16 cellular contexts compared by ENCODE assay signal in the genomic region with DNA sequence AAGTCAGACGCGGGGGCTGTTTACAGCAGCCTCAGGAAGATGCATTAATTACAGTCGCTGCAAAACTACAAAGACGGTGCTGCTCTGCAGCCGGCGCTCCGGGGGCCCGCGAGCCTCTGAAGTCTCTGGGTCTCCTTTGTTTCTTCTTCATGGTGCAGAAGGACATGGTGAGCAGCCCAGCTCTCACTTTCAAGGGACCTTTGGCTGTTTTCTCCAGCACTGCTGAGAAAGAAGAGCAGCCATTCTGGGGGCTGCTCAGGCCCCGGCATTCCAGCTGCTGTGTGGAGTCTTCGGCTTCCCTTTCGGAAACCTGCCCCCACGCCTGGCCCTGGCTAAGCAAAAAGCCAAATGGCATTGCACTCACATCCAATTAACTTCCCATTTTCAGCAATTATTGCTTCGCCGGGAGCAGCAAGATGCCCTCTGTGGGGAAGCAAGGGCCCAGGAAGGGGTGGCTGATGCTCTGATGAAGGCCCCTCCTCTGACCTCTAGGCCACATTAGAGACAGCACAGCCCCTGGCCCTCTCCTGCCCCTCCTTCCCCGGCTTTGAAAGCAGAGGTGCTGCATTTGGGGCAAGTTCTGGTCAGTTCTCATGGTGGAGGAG.
"Had no signal": no experiment of that assay in that cellular context is flagged by ENCODE, and none has a peak within 500 bp of the region (broad histone marks: within the 10 kb centered on the region; RNA-seq: fewer than 3 reads in every experiment).

No MANE protein-coding gene starts in this region.

- H3K27me3 ChIP-seq: breast epithelium, foreskin keratinocyte, testis had no signal

- ATAC-seq: activated CD8-positive, alpha-beta memory T cell treated with anti-CD3 and anti-CD28 coated beads, Interleukin-2, amount 10 ng/mL, durations not matched to agents 7 days and 5 days; foreskin keratinocyte; left lobe of liver had no signal

- H3K36me3 ChIP-seq: breast epithelium had no signal

- H3K36me3 Mint-ChIP-seq: activated CD8-positive, alpha-beta memory T cell treated with anti-CD3 and anti-CD28 coated beads, Interleukin-2, amount 10 ng/mL, durations not matched to agents 7 days and 5 days; memory B cell had no signal

- H3K9me3 ChIP-seq: testis had no signal

- H3K4me3 ChIP-seq: breast epithelium, testis had no signal

- H3K27me3 Mint-ChIP-seq: activated CD8-positive, alpha-beta memory T cell treated with anti-CD3 and anti-CD28 coated beads, Interleukin-2, amount 10 ng/mL, durations not matched to agents 7 days and 5 days had no signal

- H3K27ac ChIP-seq: breast epithelium, foreskin keratinocyte, testis had no signal

- H3K4me3 Mint-ChIP-seq: activated CD8-positive, alpha-beta memory T cell treated with anti-CD3 and anti-CD28 coated beads, Interleukin-2, amount 10 ng/mL, durations not matched to agents 7 days and 5 days; activated naive CD8-positive, alpha-beta T cell treated with anti-CD3 and anti-CD28 coated beads for 36 hours; activated T-cell treated with anti-CD3 and anti-CD28 coated beads, Interleukin-2, amount 50 U/mL, for 24 hours; memory B cell; stimulated activated naive CD8-positive, alpha-beta T cell treated with anti-CD3 and anti-CD28 coated beads, Interleukin-15, Interleukin-2, amounts not matched to agents 100 ng/mL and 50 ng/mL, for 24 hours had no signal

- H3K4me1 ChIP-seq: breast epithelium, foreskin keratinocyte, testis had no signal

- DNase-seq: activated CD4-positive, alpha-beta T cell treated with anti-CD3 and anti-CD28 coated beads, Interleukin-2, amount 50 U/mL, for 4 hours; activated CD4-positive, CD25-positive, alpha-beta regulatory T cell treated with anti-CD3 and anti-CD28 coated beads, Interleukin-2, amount 50 U/mL, for 72 hours; activated CD8-positive, alpha-beta memory T cell treated with anti-CD3 and anti-CD28 coated beads, Interleukin-2, amount 10 ng/mL, durations not matched to agents 7 days and 5 days; activated effector memory CD4-positive, alpha-beta T cell treated with Interleukin-2 at 50 U/mL for 16 hours; activated naive CD8-positive, alpha-beta T cell treated with anti-CD3 and anti-CD28 coated beads for 36 hours; activated T-cell treated with anti-CD3 and anti-CD28 coated beads, Interleukin-2, amount 50 U/mL, for 24 hours; anterior cingulate cortex; foreskin keratinocyte; stimulated activated CD4-positive, alpha-beta T cell treated with anti-CD3 and anti-CD28 coated beads, Interleukin-4, amount 100 ng/mL, for 1 hour; stimulated activated CD8-positive, alpha-beta memory T cell treated with anti-CD3 and anti-CD28 coated beads, Interleukin-4, amount 100 ng/mL, for 48 hours; T-helper 9 cell; testis had no signal

- H3K27ac Mint-ChIP-seq: activated CD8-positive, alpha-beta memory T cell treated with anti-CD3 and anti-CD28 coated beads, Interleukin-2, amount 10 ng/mL, durations not matched to agents 7 days and 5 days; activated naive CD8-positive, alpha-beta T cell treated with anti-CD3 and anti-CD28 coated beads for 36 hours; activated T-cell treated with anti-CD3 and anti-CD28 coated beads, Interleukin-2, amount 50 U/mL, for 24 hours; memory B cell; stimulated activated naive CD8-positive, alpha-beta T cell treated with anti-CD3 and anti-CD28 coated beads, Interleukin-15, Interleukin-2, amounts not matched to agents 100 ng/mL and 50 ng/mL, for 24 hours had no signal

- H3K4me1 Mint-ChIP-seq: activated CD8-positive, alpha-beta memory T cell treated with anti-CD3 and anti-CD28 coated beads, Interleukin-2, amount 10 ng/mL, durations not matched to agents 7 days and 5 days; memory B cell had no signal
